1 cellular context compared by ENCODE assay signal in the genomic region with DNA sequence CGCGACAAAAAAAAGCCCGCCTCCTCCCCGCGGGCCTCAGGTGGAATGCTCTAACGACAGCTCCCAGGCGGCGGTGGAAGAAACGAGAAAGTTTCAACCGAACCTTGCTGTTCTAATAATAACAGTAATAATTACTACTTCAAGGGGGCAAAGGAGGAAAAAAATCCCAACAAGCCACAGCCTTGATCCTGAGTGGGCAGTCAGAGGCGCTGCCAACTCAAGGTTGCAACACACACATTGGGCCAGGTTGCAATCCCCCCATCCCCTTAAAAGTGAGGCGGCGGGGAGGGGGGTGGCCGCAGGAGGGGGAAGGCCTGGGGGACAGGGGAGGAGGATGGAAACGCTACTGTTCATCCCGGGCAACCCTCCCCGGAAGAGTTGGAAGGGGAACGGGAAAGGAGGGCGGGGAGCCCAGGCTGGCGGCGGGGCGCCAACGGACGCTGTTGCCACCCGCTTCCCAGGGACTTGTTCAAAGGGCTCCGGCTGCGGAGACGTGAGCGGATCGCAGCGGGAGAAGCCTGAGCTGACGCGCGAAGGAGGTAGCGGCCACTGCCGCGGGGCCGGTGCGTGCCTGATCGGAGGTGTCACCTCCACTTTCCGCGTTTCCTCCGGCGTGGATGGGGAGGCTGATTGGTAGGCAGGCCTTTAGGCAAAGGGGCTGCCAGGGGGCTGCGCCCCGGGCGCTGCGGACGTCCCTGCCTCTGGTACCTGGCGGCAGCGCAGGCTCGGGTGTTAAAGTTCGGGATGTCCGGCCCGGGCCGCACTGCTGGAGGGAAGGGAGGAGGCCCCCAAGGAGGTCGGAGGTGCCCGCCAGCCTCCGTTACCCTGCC.
TF ChIP-seq lines count a peak whose summit lies in the region.

No MANE protein-coding gene starts in this region.

TF ChIP-seq in HepG2, 621 proteins besides CTCF, POLR2A, EP300 and RAD21 (continued from another document and continues in another):
- TF ChIP-seq, protein P1, sequence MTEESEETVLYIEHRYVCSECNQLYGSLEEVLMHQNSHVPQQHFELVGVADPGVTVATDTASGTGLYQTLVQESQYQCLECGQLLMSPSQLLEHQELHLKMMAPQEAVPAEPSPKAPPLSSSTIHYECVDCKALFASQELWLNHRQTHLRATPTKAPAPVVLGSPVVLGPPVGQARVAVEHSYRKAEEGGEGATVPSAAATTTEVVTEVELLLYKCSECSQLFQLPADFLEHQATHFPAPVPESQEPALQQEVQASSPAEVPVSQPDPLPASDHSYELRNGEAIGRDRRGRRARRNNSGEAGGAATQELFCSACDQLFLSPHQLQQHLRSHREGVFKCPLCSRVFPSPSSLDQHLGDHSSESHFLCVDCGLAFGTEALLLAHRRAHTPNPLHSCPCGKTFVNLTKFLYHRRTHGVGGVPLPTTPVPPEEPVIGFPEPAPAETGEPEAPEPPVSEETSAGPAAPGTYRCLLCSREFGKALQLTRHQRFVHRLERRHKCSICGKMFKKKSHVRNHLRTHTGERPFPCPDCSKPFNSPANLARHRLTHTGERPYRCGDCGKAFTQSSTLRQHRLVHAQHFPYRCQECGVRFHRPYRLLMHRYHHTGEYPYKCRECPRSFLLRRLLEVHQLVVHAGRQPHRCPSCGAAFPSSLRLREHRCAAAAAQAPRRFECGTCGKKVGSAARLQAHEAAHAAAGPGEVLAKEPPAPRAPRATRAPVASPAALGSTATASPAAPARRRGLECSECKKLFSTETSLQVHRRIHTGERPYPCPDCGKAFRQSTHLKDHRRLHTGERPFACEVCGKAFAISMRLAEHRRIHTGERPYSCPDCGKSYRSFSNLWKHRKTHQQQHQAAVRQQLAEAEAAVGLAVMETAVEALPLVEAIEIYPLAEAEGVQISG (CRISPR knock-in tag; IDR thresholded peaks at IDR 0.05) = no peak; the same call in 1 of the 2 replicates
- no peak for TF ChIP-seq RFXANK (CRISPR knock-in tag; IDR thresholded peaks at IDR 0.05)
- no peak for TF ChIP-seq TSC22D2 (CRISPR knock-in tag; IDR thresholded peaks at IDR 0.05; ENCODE audit: borderline replicate concordance)
- TF ChIP-seq BHLHE40 (IDR thresholded peaks at IDR 0.05; ENCODE audit: low read length) = no peak
- TF ChIP-seq, protein P2, sequence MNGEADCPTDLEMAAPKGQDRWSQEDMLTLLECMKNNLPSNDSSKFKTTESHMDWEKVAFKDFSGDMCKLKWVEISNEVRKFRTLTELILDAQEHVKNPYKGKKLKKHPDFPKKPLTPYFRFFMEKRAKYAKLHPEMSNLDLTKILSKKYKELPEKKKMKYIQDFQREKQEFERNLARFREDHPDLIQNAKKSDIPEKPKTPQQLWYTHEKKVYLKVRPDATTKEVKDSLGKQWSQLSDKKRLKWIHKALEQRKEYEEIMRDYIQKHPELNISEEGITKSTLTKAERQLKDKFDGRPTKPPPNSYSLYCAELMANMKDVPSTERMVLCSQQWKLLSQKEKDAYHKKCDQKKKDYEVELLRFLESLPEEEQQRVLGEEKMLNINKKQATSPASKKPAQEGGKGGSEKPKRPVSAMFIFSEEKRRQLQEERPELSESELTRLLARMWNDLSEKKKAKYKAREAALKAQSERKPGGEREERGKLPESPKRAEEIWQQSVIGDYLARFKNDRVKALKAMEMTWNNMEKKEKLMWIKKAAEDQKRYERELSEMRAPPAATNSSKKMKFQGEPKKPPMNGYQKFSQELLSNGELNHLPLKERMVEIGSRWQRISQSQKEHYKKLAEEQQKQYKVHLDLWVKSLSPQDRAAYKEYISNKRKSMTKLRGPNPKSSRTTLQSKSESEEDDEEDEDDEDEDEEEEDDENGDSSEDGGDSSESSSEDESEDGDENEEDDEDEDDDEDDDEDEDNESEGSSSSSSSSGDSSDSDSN (CRISPR knock-in tag; IDR thresholded peaks at IDR 0.05) = peak; percentile 43; the same call in 1 of the 2 replicates
- TF ChIP-seq ATF5 (CRISPR knock-in tag; IDR thresholded peaks at IDR 0.05; ENCODE audit: low read depth) = no peak
- TF ChIP-seq ZFP62 (CRISPR knock-in tag; IDR thresholded peaks at IDR 0.05) = no peak
- no peak for TF ChIP-seq SOX6 (IDR thresholded peaks at IDR 0.05)
- no peak for TF ChIP-seq SOX6 (CRISPR knock-in tag; IDR thresholded peaks at IDR 0.05)
- TF ChIP-seq ZNF558 (CRISPR knock-in tag; IDR thresholded peaks at IDR 0.05; ENCODE audit: borderline replicate concordance) = no peak
- TF ChIP-seq FOXM1 (CRISPR knock-in tag; IDR thresholded peaks at IDR 0.05) = no peak
- TF ChIP-seq NR2C2 (CRISPR knock-in tag; IDR thresholded peaks at IDR 0.05; ENCODE audit: borderline replicate concordance) = no peak
- TF ChIP-seq CAMTA2 (CRISPR knock-in tag; IDR thresholded peaks at IDR 0.05; ENCODE audit: borderline replicate concordance) = no peak
- TF ChIP-seq HINFP (CRISPR knock-in tag; IDR thresholded peaks at IDR 0.05; ENCODE audit: low read depth) = no peak
- no peak; the same call in 1 of the 2 replicates for TF ChIP-seq GLI4 (CRISPR knock-in tag; IDR thresholded peaks at IDR 0.05; ENCODE audit: borderline replicate concordance)
- TF ChIP-seq PAX8 (CRISPR knock-in tag; IDR thresholded peaks at IDR 0.05; ENCODE audit: borderline replicate concordance) = no peak
- TF ChIP-seq PLRG1 (conservative IDR thresholded peaks at IDR 0.05) = no peak
- TF ChIP-seq NFE2L2 (IDR thresholded peaks at IDR 0.05; ENCODE audit: low read length) = no peak
- no peak for TF ChIP-seq STAT6 (CRISPR knock-in tag; IDR thresholded peaks at IDR 0.05; ENCODE audit: borderline replicate concordance)
- no peak for TF ChIP-seq HNRNPH1 (optimal IDR thresholded peaks at IDR 0.05; ENCODE audit: low read depth, low read length)
- TF ChIP-seq ZNF607 (CRISPR knock-in tag; IDR thresholded peaks at IDR 0.05; ENCODE audit: borderline replicate concordance) = no peak
- no peak for TF ChIP-seq ZNF337 (CRISPR knock-in tag; IDR thresholded peaks at IDR 0.05; ENCODE audit: borderline replicate concordance, low read depth)
- no peak for TF ChIP-seq KDM2A (CRISPR knock-in tag; IDR thresholded peaks at IDR 0.05; ENCODE audit: borderline replicate concordance, low read depth)
- TF ChIP-seq TRAFD1 (CRISPR knock-in tag; IDR thresholded peaks at IDR 0.05; ENCODE audit: borderline replicate concordance) = no peak
- no peak for TF ChIP-seq ZNF335 (CRISPR knock-in tag; IDR thresholded peaks at IDR 0.05)
- TF ChIP-seq RFX5 (IDR thresholded peaks at IDR 0.05; ENCODE audit: low read depth, low read length) = no peak
- TF ChIP-seq, protein P3, sequence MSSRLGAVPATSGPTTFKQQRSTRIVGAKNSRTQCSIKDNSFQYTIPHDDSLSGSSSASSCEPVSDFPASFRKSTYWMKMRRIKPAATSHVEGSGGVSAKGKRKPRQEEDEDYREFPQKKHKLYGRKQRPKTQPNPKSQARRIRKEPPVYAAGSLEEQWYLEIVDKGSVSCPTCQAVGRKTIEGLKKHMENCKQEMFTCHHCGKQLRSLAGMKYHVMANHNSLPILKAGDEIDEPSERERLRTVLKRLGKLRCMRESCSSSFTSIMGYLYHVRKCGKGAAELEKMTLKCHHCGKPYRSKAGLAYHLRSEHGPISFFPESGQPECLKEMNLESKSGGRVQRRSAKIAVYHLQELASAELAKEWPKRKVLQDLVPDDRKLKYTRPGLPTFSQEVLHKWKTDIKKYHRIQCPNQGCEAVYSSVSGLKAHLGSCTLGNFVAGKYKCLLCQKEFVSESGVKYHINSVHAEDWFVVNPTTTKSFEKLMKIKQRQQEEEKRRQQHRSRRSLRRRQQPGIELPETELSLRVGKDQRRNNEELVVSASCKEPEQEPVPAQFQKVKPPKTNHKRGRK (CRISPR knock-in tag; IDR thresholded peaks at IDR 0.05) = no peak
- TF ChIP-seq KDM5B (CRISPR knock-in tag; IDR thresholded peaks at IDR 0.05; ENCODE audit: borderline replicate concordance) = 0 out of 2 replicates have a peak, but pooled peaks have one; percentile 21
- no peak for TF ChIP-seq DNMT3B (CRISPR knock-in tag; conservative IDR thresholded peaks at IDR 0.05)
- no peak for TF ChIP-seq MED1 (CRISPR knock-in tag; IDR thresholded peaks at IDR 0.05)
- no peak for TF ChIP-seq GPBP1L1 (CRISPR knock-in tag; IDR thresholded peaks at IDR 0.05)
- TF ChIP-seq, protein P4, sequence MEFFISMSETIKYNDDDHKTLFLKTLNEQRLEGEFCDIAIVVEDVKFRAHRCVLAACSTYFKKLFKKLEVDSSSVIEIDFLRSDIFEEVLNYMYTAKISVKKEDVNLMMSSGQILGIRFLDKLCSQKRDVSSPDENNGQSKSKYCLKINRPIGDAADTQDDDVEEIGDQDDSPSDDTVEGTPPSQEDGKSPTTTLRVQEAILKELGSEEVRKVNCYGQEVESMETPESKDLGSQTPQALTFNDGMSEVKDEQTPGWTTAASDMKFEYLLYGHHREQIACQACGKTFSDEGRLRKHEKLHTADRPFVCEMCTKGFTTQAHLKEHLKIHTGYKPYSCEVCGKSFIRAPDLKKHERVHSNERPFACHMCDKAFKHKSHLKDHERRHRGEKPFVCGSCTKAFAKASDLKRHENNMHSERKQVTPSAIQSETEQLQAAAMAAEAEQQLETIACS (CRISPR knock-in tag; IDR thresholded peaks at IDR 0.05) = no peak
- TF ChIP-seq, protein P5, sequence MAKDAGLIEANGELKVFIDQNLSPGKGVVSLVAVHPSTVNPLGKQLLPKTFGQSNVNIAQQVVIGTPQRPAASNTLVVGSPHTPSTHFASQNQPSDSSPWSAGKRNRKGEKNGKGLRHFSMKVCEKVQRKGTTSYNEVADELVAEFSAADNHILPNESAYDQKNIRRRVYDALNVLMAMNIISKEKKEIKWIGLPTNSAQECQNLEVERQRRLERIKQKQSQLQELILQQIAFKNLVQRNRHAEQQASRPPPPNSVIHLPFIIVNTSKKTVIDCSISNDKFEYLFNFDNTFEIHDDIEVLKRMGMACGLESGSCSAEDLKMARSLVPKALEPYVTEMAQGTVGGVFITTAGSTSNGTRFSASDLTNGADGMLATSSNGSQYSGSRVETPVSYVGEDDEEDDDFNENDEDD (CRISPR knock-in tag; IDR thresholded peaks at IDR 0.05; ENCODE audit: borderline replicate concordance) = no peak
- TF ChIP-seq ZNF326 (CRISPR knock-in tag; IDR thresholded peaks at IDR 0.05; ENCODE audit: borderline replicate concordance) = no peak
- no peak for TF ChIP-seq PHF21A (CRISPR knock-in tag; IDR thresholded peaks at IDR 0.05)
- TF ChIP-seq ZNF75D (CRISPR knock-in tag; IDR thresholded peaks at IDR 0.05; ENCODE audit: borderline replicate concordance) = no peak
- TF ChIP-seq, protein P6, sequence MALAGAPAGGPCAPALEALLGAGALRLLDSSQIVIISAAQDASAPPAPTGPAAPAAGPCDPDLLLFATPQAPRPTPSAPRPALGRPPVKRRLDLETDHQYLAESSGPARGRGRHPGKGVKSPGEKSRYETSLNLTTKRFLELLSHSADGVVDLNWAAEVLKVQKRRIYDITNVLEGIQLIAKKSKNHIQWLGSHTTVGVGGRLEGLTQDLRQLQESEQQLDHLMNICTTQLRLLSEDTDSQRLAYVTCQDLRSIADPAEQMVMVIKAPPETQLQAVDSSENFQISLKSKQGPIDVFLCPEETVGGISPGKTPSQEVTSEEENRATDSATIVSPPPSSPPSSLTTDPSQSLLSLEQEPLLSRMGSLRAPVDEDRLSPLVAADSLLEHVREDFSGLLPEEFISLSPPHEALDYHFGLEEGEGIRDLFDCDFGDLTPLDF (CRISPR knock-in tag; IDR thresholded peaks at IDR 0.05) = no peak
- TF ChIP-seq TAF15 (IDR thresholded peaks at IDR 0.05; ENCODE audit: low read depth, low read length, poor library complexity, severe bottlenecking) = no peak
